ENCODE assay signal across 3 cellular contexts in genomic region chrX:1171915-1172314, GRCh38. TPM values are rescaled to one million over a fixed set of nuclear protein-coding genes. Genes with fewer than 3 reads are reported as not detected.
"Had no signal": no experiment of that assay in that cellular context is flagged by ENCODE, and none has a peak within 500 bp of the region (broad histone marks: within the 10 kb centered on the region; RNA-seq: fewer than 3 reads in every experiment).

No MANE protein-coding gene starts in this region.

RNA-seq across cellular contexts. Expression of gene CRLF2, which starts 40.5 kb away (rescaled TPM):
- total RNA-seq: LHCN-M2, Right ventricle myocardium superior had no signal
- polyA plus RNA-seq: aorta had no signal
